ENCODE assay signal across 11 cellular contexts in genomic region chr2:181955010-181955409, GRCh38. TPM values are rescaled to one million over a fixed set of nuclear protein-coding genes. Genes with fewer than 3 reads are reported as not detected.
A peak's percentile ranks its signal among the peaks of the same experiment; 100 is the strongest.
DNase-seq lines count a peak whose midpoint lies in the region; ATAC-seq and TF ChIP-seq lines count a peak whose summit lies in the region.
"Had no signal": no experiment of that assay in that cellular context is flagged by ENCODE, and none has a peak within 500 bp of the region (broad histone marks: within the 10 kb centered on the region; RNA-seq: fewer than 3 reads in every experiment).

No MANE protein-coding gene starts in this region.

- H3K4me3 ChIP-seq in brain microvascular endothelial cell (ENCODE audit: low read depth, low read length) (no peak overlapping the region), lower lobe of right lung (peak overlapping the region; percentile 23)

- H3K27me3 ChIP-seq in brain microvascular endothelial cell (replicated peaks) (no peaks in the 10 kb centered on the region), lower lobe of right lung (ENCODE audit: low read depth) (no peaks in the 10 kb centered on the region)

- H3K36me3 ChIP-seq in brain microvascular endothelial cell (replicated peaks) (no peaks in the 10 kb centered on the region), lower lobe of right lung (no peaks in the 10 kb centered on the region)

- peaks cover 15% of the 10 kb centered on the region for H3K4me1 ChIP-seq in lower lobe of right lung

- intact Hi-C loops in lower lobe of right lung (cut with DNase I), result no loop called here

- no peaks in the 10 kb centered on the region for H3K9me3 ChIP-seq in lower lobe of right lung

- no peak for TF ChIP-seq CTCF in brain microvascular endothelial cell (IDR thresholded peaks at IDR 0.05; ENCODE audit: low read depth, low read length, missing control alignments)
- TF ChIP-seq CTCF in lower lobe of right lung (IDR thresholded peaks at IDR 0.05), result no peak

- in situ Hi-C loops in brain microvascular endothelial cell (cut with HindIII; ENCODE audit: low pct_ligation_motif_present, low sequenced_read_pairs), result no loop called here

- H3K27ac ChIP-seq in brain microvascular endothelial cell, result peak overlapping the region; percentile 58
- H3K27ac ChIP-seq in lower lobe of right lung, result peak overlapping the region; percentile 16

- ATAC-seq in lower lobe of right lung (no peak), GM21717 (IDR thresholded peaks at IDR 0.05; ENCODE audit: unreplicated experiment) (no peak)
- ATAC-seq in stimulated activated naive CD8-positive, alpha-beta T cell treated with anti-CD3 and anti-CD28 coated beads, Interleukin-15, Interleukin-2, amounts not matched to agents 100 U/mL and 50 U/mL, for 24 hours, result no peak

- DNase-seq in DMS53 (lab: John Stamatoyannopoulos, UW) (peak; percentile 82), LHCN-M2 (ENCODE audit: low read depth) (peak; percentile 76), brain microvascular endothelial cell (peak; percentile 33), lower lobe of right lung (no peak), NCI-H1436 (lab: John Stamatoyannopoulos, UW) (no peak), NCI-H2029 treated with DMSO at 0.1 percent for 48 hours (lab: John Stamatoyannopoulos, UW) (no peak)
- no peak for DNase-seq in stimulated activated naive CD8-positive, alpha-beta T cell treated with anti-CD3 and anti-CD28 coated beads, Interleukin-15, Interleukin-2, amounts not matched to agents 100 U/mL and 50 U/mL, for 24 hours

RNA-seq across cellular contexts. Expression of gene PPP1R1C, which starts 30.6 kb away (rescaled TPM):
- total RNA-seq in LHCN-M2 (2014; rRNA removed) (1.5 and 2.0 TPM in 2 replicates), lower lobe of right lung (2.9 TPM)
- 0.86 TPM for polyA plus RNA-seq in LHCN-M2 (2012)
- total RNA-seq: activated naive CD8-positive, alpha-beta T cell treated with anti-CD3 and anti-CD28 coated beads, Interleukin-2, amount 10 ng/mL, durations not matched to agents 7 days and 5 days; T-cell had no signal
- polyA plus RNA-seq: IgD-negative memory B cell had no signal

Comparison
In these comparisons a context has a peak if more than half of its experiments do, and no peak if none do; other contexts are left out.
1. DNase-seq: peak in DMS53 (single experiment), LHCN-M2 (single experiment) and brain microvascular endothelial cell (single experiment); none in lower lobe of right lung (single experiment), NCI-H1436 (single experiment), NCI-H2029 treated with DMSO at 0.1 percent for 48 hours (single experiment) and stimulated activated naive CD8-positive, alpha-beta T cell treated with anti-CD3 and anti-CD28 coated beads, Interleukin-15, Interleukin-2, amounts not matched to agents 100 U/mL and 50 U/mL, for 24 hours (single experiment).